9 cellular contexts compared by ENCODE assay signal in genomic region chr3:188911033-188911850, GRCh38.
"Had no signal": no experiment of that assay in that cellular context is flagged by ENCODE, and none has a peak within 500 bp of the region (broad histone marks: within the 10 kb centered on the region; RNA-seq: fewer than 3 reads in every experiment).

No MANE protein-coding gene starts in this region.

- DNase-seq: activated CD4-positive, alpha-beta T cell treated with anti-CD3 and anti-CD28 coated beads for 4 hours; activated CD8-positive, alpha-beta memory T cell treated with anti-CD3 and anti-CD28 coated beads, Interleukin-2, amount 50 U/mL, for 4 hours; activated CD8-positive, alpha-beta T cell treated with anti-CD3 and anti-CD28 coated beads for 36 hours; activated naive CD4-positive, alpha-beta T cell; naive thymus-derived CD8-positive, alpha-beta T cell; nucleus accumbens; stimulated activated CD4-positive, alpha-beta T cell treated with anti-CD3 and anti-CD28 coated beads, Interleukin-4, amount 100 ng/mL, for 1 hour; stimulated activated CD8-positive, alpha-beta memory T cell treated with anti-CD3 and anti-CD28 coated beads, Interleukin-4, amount 100 ng/mL, for 48 hours had no signal

- H3K27ac ChIP-seq: vagina had no signal

- ATAC-seq: activated CD8-positive, alpha-beta T cell treated with anti-CD3 and anti-CD28 coated beads for 36 hours; naive thymus-derived CD8-positive, alpha-beta T cell had no signal

- H3K9me3 ChIP-seq: vagina had no signal

- H3K27me3 ChIP-seq: vagina had no signal

- H3K4me3 ChIP-seq: vagina had no signal

- H3K36me3 ChIP-seq: vagina had no signal
